2 cellular contexts compared by ENCODE assay signal in the genomic region with DNA sequence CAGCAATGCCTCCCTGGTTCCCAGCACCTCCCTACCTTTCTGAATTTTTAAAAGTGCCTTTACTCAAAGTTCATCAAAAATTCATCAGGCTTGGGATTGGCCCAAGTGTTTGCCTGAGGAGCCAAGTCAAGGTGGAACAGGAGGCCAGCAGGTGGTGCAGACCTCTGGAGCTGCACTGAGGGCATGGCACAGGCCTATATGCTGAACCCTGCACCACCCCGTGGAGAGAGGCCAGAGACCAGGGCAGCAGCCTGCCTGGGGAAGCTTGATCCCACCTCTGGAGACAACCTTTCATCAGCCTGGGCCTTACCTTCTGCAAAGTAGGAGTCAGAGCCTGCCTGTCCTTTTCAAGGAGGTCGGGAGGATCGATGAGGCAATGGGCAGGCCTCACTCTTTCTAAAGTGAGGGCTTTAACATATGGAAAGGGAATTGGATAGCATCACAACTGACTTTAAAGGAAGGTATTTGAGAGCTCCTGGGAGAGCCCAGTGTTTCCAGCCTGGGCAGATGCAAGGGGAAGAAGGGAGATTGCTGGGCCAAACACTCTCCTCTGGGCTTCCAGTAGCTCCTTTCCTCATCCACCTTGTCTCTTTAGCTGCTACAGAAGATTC.
A peak's percentile ranks its signal among the peaks of the same experiment; 100 is the strongest.
TF ChIP-seq lines count a peak whose summit lies in the region.

No MANE protein-coding gene starts in this region.

TF ChIP-seq in HepG2, 621 proteins besides CTCF, POLR2A, EP300 and RAD21:
- TF ChIP-seq, protein P1, sequence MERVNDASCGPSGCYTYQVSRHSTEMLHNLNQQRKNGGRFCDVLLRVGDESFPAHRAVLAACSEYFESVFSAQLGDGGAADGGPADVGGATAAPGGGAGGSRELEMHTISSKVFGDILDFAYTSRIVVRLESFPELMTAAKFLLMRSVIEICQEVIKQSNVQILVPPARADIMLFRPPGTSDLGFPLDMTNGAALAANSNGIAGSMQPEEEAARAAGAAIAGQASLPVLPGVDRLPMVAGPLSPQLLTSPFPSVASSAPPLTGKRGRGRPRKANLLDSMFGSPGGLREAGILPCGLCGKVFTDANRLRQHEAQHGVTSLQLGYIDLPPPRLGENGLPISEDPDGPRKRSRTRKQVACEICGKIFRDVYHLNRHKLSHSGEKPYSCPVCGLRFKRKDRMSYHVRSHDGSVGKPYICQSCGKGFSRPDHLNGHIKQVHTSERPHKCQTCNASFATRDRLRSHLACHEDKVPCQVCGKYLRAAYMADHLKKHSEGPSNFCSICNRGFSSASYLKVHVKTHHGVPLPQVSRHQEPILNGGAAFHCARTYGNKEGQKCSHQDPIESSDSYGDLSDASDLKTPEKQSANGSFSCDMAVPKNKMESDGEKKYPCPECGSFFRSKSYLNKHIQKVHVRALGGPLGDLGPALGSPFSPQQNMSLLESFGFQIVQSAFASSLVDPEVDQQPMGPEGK (CRISPR knock-in tag; IDR thresholded peaks at IDR 0.05) = no peak
- TF ChIP-seq KLF15 (CRISPR knock-in tag; IDR thresholded peaks at IDR 0.05; ENCODE audit: borderline replicate concordance) (no peak), ZMYM3 (CRISPR knock-in tag; IDR thresholded peaks at IDR 0.05) (no peak)
- TF ChIP-seq, protein P2, sequence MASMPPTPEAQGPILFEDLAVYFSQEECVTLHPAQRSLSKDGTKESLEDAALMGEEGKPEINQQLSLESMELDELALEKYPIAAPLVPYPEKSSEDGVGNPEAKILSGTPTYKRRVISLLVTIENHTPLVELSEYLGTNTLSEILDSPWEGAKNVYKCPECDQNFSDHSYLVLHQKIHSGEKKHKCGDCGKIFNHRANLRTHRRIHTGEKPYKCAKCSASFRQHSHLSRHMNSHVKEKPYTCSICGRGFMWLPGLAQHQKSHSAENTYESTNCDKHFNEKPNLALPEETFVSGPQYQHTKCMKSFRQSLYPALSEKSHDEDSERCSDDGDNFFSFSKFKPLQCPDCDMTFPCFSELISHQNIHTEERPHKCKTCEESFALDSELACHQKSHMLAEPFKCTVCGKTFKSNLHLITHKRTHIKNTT (CRISPR knock-in tag; IDR thresholded peaks at IDR 0.05) = no peak

TF ChIP-seq in H1, 55 proteins besides CTCF, POLR2A, EP300 and RAD21:
- TF ChIP-seq CREB1 (IDR thresholded peaks at IDR 0.05) = no peak
- peak; percentile 48; the same call in 1 of the 2 replicates for TF ChIP-seq CEBPB (IDR thresholded peaks at IDR 0.05; ENCODE audit: low read depth, low read length)
- TF ChIP-seq RXRA (IDR thresholded peaks at IDR 0.05; ENCODE audit: insufficient read depth, low read depth, low read length) = no peak
